ENCODE assay signal across 17 cellular contexts in genomic region chr22:45518580-45518991, GRCh38. TPM values are rescaled to one million over a fixed set of nuclear protein-coding genes. Genes with fewer than 3 reads are reported as not detected.
A peak's percentile ranks its signal among the peaks of the same experiment; 100 is the strongest.
DNase-seq lines count a peak whose midpoint lies in the region; ATAC-seq, FAIRE-seq and TF ChIP-seq lines count a peak whose summit lies in the region.
"Had no signal": no experiment of that assay in that cellular context is flagged by ENCODE, and none has a peak within 500 bp of the region (broad histone marks: within the 10 kb centered on the region; RNA-seq: fewer than 3 reads in every experiment).

No MANE protein-coding gene starts in this region.

- no peak for FAIRE-seq in H1 (lab: Jason Lieb, UNC)
- no peak for FAIRE-seq in small intestine (lab: Jason Lieb, UNC)
- FAIRE-seq: frontal cortex had no signal

- no peak overlapping the region for H3K23ac ChIP-seq in H1 (ENCODE audit: insufficient read length)
- H3K23ac ChIP-seq in neuronal stem cell (ENCODE audit: low read depth, low read length, poor library complexity) = peak overlapping the region; percentile 77

- peak overlapping the region; percentile 80; the same call in 1 of the 2 replicates for H4K8ac ChIP-seq in H1 (ENCODE audit: extremely low read depth, insufficient read depth, low read length)
- H4K8ac ChIP-seq in neuronal stem cell (ENCODE audit: low read depth, low read length) = no peak overlapping the region

- no peak for TF ChIP-seq EP300 in H1 (IDR thresholded peaks at IDR 0.05; ENCODE audit: borderline replicate concordance in 1 of 2, low read depth in 2 of 2, low read length in 2 of 2)

- H2BK12ac ChIP-seq in H1 (ENCODE audit: low read depth, low read length) = no peak overlapping the region
- no peak overlapping the region for H2BK12ac ChIP-seq in neuronal stem cell (ENCODE audit: low read length)

- TF ChIP-seq CTCF in AG10803 (conservative IDR thresholded peaks at IDR 0.05; ENCODE audit: low read length) = no peak
- TF ChIP-seq CTCF in PC-9 (conservative IDR thresholded peaks at IDR 0.05) = no peak
- TF ChIP-seq CTCF in H1 (IDR thresholded peaks at IDR 0.05; ENCODE audit: control extremely low read depth in 1 of 3, insufficient read depth in 1 of 3, low read depth in 1 of 3, low read length in 3 of 3) = no peak

- H3F3A ChIP-seq in PC-9 (ENCODE audit: insufficient read depth, low read depth) = peaks cover 52% of the 10 kb centered on the region

- H3K18ac ChIP-seq in H1 (ENCODE audit: extremely low read depth, low read length) (no peak overlapping the region), neuronal stem cell (ENCODE audit: low read length) (peak overlapping the region; percentile 94)

- no peak overlapping the region for H3K4ac ChIP-seq in H1 (replicated peaks; ENCODE audit: insufficient read length, low read depth, low read length)
- H3K4ac ChIP-seq in neuronal stem cell (ENCODE audit: low read length) = no peak overlapping the region

- BruUV-seq in PC-9 (replicated peaks; lab: Mats Ljungman, UMichigan) = no TSS peak

- no peaks in the 10 kb centered on the region for H3K36me3 Mint-ChIP-seq in T-helper 2 cell treated with Interferon-gamma antibody and Interleukin-4, amounts not matched to agents 5 μg/mL and 100 μg/mL, for 36 hours (ENCODE audit: low read depth)
- H3K36me3 Mint-ChIP-seq: activated naive CD8-positive, alpha-beta T cell had no signal

- no peak for TF ChIP-seq RAD21 in H1 (IDR thresholded peaks at IDR 0.05 in 1 of 2, conservative IDR thresholded peaks at IDR 0.05 in 1 of 2; ENCODE audit: low read depth in 2 of 2, low read length in 2 of 2)

- H3K27me3 Mint-ChIP-seq in T-helper 2 cell treated with Interferon-gamma antibody and Interleukin-4, amounts not matched to agents 5 μg/mL and 100 μg/mL, for 36 hours (ENCODE audit: low read depth) = no peaks in the 10 kb centered on the region

- no peak overlapping the region for H2BK120ac ChIP-seq in H1 (replicated peaks; ENCODE audit: low read depth, low read length)
- no peak overlapping the region for H2BK120ac ChIP-seq in neuronal stem cell (ENCODE audit: low read depth, low read length)

- H4K91ac ChIP-seq in H1 (replicated peaks; ENCODE audit: insufficient read length, low read length) (no peak overlapping the region), neuronal stem cell (ENCODE audit: low read depth, low read length, poor library complexity) (no peak overlapping the region)

- POLR2A ChIA-PET in PC-9 (lab: Charles Lee; ENCODE audit: unreplicated experiment) (interaction anchor here (0.6 kb wide), 1 partner anchor 456 kb away, joined by 4 read pairs; no protein-coding TSS in a partner anchor), H1 (lab: Charles Lee; ENCODE audit: partially characterized antibody) (interaction anchor here (1.6 kb wide), 1 partner anchor 15 kb away, joined by 7 read pairs; no protein-coding TSS in a partner anchor)

- DNase-seq in AG10803 (ENCODE audit: low read depth) = peak; percentile 78
- DNase-seq in PC-9 = peak; percentile 78 to 80
- DNase-seq in H1 (ENCODE audit: low read depth in 1 of 2, low spot score in 2 of 2) = no peak
- no peak for DNase-seq in neuronal stem cell (ENCODE audit: low spot score)
- DNase-seq in small intestine = no peak
- DNase-seq in midbrain (lab: John Stamatoyannopoulos, UW) = no peak
- DNase-seq in T-helper 2 cell treated with Interferon-gamma antibody and Interleukin-4, amounts not matched to agents 5 μg/mL and 100 μg/mL, for 36 hours (ENCODE audit: low spot score) = no peak
- DNase-seq: activated CD4-positive, alpha-beta T cell treated with anti-CD3 and anti-CD28 coated beads for 48 hours; cerebellar nuclear complex; GF-D8; MG63; NCI-H1930; NCI-H526 treated with DMSO at 0.1 percent for 48 hours had no signal

- intact Hi-C loops in PC-9 (cut with micrococcal nuclease; ENCODE audit: unreplicated experiment) = loop anchor here (5.0 kb wide), 1 partner anchor 96 kb away; no protein-coding TSS in a partner anchor

- peaks cover 72% of the 10 kb centered on the region for H3K4me1 ChIP-seq in PC-9 (replicated peaks; ENCODE audit: insufficient read depth)
- H3K4me1 ChIP-seq in H1 (replicated peaks in 1 of 4; ENCODE audit: control insufficient read depth in 3 of 4, insufficient read depth in 4 of 4, low read length in 3 of 4) = peaks cover 0 to 12% (median 2%) of the 10 kb centered on the region in 4 experiments; a peak in 6 of 7 replicates
- peaks cover 0 to 30% of the 10 kb centered on the region in 2 donors for H3K4me1 ChIP-seq in neuronal stem cell (ENCODE audit: control insufficient read depth in 2 of 2, insufficient read depth in 1 of 2, low read depth in 1 of 2, low read length in 2 of 2)
- no peaks in the 10 kb centered on the region for H3K4me1 ChIP-seq in small intestine (ENCODE audit: control insufficient read depth in 2 of 2, insufficient read depth in 1 of 2, low read depth in 1 of 2, low read length in 1 of 2)
- H3K4me1 ChIP-seq: prostate gland had no signal

- TF ChIP-seq POLR2A in H1 (IDR thresholded peaks at IDR 0.05; ENCODE audit: control extremely low read depth in 1 of 2, low read depth in 2 of 2, low read length in 2 of 2) = no peak

- peak overlapping the region; percentile 34 for H3K4me2 ChIP-seq in PC-9
- H3K4me2 ChIP-seq in H1 (ENCODE audit: insufficient read depth in 1 of 2, low read depth in 2 of 2, low read length in 2 of 2) = no peak overlapping the region
- no peak overlapping the region for H3K4me2 ChIP-seq in neuronal stem cell (ENCODE audit: insufficient read depth, low read length, poor library complexity, severe bottlenecking)

- H3K9me3 Mint-ChIP-seq in T-helper 2 cell treated with Interferon-gamma antibody and Interleukin-4, amounts not matched to agents 5 μg/mL and 100 μg/mL, for 36 hours = no peaks in the 10 kb centered on the region

- no peak for ATAC-seq in GM19455 (IDR thresholded peaks at IDR 0.05; ENCODE audit: unreplicated experiment)

- H3K36me3 ChIP-seq in PC-9 (ENCODE audit: low read depth) = peaks cover 11% of the 10 kb centered on the region
- peaks cover 11 to 33% (median 18%) of the 10 kb centered on the region in 4 experiments; a peak in 6 of 8 replicates for H3K36me3 ChIP-seq in H1 (ENCODE audit: control insufficient read depth in 2 of 4, insufficient read depth in 4 of 4, low read length in 3 of 4)
- H3K36me3 ChIP-seq in neuronal stem cell (replicated peaks in 1 of 2; ENCODE audit: control insufficient read depth in 2 of 2, insufficient read depth in 2 of 2, low read length in 2 of 2) = peaks cover 10 to 59% of the 10 kb centered on the region in 2 donors
- no peaks in the 10 kb centered on the region for H3K36me3 ChIP-seq in small intestine (ENCODE audit: control insufficient read depth in 2 of 2, insufficient read depth in 2 of 2, low read length in 2 of 2)
- H3K36me3 ChIP-seq: prostate gland had no signal

- no peak overlapping the region for H3K4me3 ChIP-seq in AG10803 (ENCODE audit: low read length)
- H3K4me3 ChIP-seq in PC-9 = no peak overlapping the region
- no peak overlapping the region for H3K4me3 ChIP-seq in H1 (ENCODE audit: extremely low read depth in 1 of 4, insufficient read depth in 2 of 4, low read depth in 3 of 4, low read length in 4 of 4)
- H3K4me3 ChIP-seq in neuronal stem cell (ENCODE audit: low read length in 2 of 2) = no peak overlapping the region
- H3K4me3 ChIP-seq in small intestine (ENCODE audit: low read depth in 1 of 2, low read length in 2 of 2) = no peak overlapping the region
- H3K4me3 ChIP-seq: MG63, prostate gland had no signal

- H2BK5ac ChIP-seq in H1 (ENCODE audit: low read depth, low read length) (peak overlapping the region; percentile 49; the same call in 1 of the 2 replicates), neuronal stem cell (ENCODE audit: low read length) (peak overlapping the region; percentile 16)

- H3K14ac ChIP-seq in H1 (ENCODE audit: insufficient read length) (no peak overlapping the region), neuronal stem cell (ENCODE audit: low read length) (peak overlapping the region; percentile 39)

- no peak overlapping the region for H2AFZ ChIP-seq in PC-9
- H2AFZ ChIP-seq in H1 (ENCODE audit: low read length) = no peak overlapping the region
- H2AFZ ChIP-seq in neuronal stem cell (ENCODE audit: low read length) = no peak overlapping the region

- no peaks in the 10 kb centered on the region for H3K9me3 ChIP-seq in PC-9 (ENCODE audit: insufficient read depth, low read depth)
- no peaks in the 10 kb centered on the region for H3K9me3 ChIP-seq in H1 (ENCODE audit: insufficient read depth in 2 of 2, low read depth in 1 of 2, low read length in 1 of 2)
- H3K9me3 ChIP-seq in neuronal stem cell (replicated peaks in 1 of 2; ENCODE audit: control insufficient read depth in 2 of 2, insufficient read depth in 1 of 2, low read depth in 1 of 2, low read length in 2 of 2) = no peaks in the 10 kb centered on the region
- H3K9me3 ChIP-seq in small intestine (ENCODE audit: control insufficient read depth, low read depth) = no peaks in the 10 kb centered on the region
- H3K9me3 ChIP-seq: MG63, prostate gland had no signal

- no peak overlapping the region for H2BK15ac ChIP-seq in H1 (ENCODE audit: low read length)
- peak overlapping the region; percentile 27 for H2BK15ac ChIP-seq in neuronal stem cell (ENCODE audit: low read length)

- H3K79me2 ChIP-seq in PC-9 (ENCODE audit: low read depth) (peaks cover 71% of the 10 kb centered on the region), H1 (ENCODE audit: control insufficient read depth in 1 of 2, insufficient read depth in 2 of 2, low read length in 2 of 2) (peaks cover 0 to 38% of the 10 kb centered on the region in 2 experiments; a peak in 3 of 4 replicates)

- peak overlapping the region; percentile 77; the same call in 1 of the 2 replicates for H3K27ac ChIP-seq in PC-9
- no peak overlapping the region for H3K27ac ChIP-seq in H1 (ENCODE audit: low read depth, low read length)
- H3K27ac ChIP-seq in neuronal stem cell (replicated peaks; ENCODE audit: low read length) = no peak overlapping the region
- no peak overlapping the region for H3K27ac ChIP-seq in small intestine (ENCODE audit: low read depth in 1 of 2, low read length in 1 of 2)

- 90% methylated on average over 15 of the region's 17 CpGs; no CpG with 5 or more reads in 1 of the 2 experiments for WGBS in H1 (ENCODE audit: extremely low coverage in 1 of 2, insufficient coverage in 1 of 2, insufficient read length in 1 of 2, insufficient replicate concordance in 2 of 2, low coverage in 1 of 2, low lambda C conversion rate in 2 of 2, missing lambda C conversion rate in 1 of 2), 2 experiments
- WGBS in neuronal stem cell (ENCODE audit: extremely low coverage in 2 of 2, insufficient read length in 2 of 2, insufficient replicate concordance in 1 of 2), 2 donors = no CpG with 5 or more reads among the region's 17 CpGs
- WGBS in small intestine, 3 donors = 84 to 93% (median 85%) methylated on average over 17 of the region's 17 CpGs

- H3K56ac ChIP-seq in H1 (replicated peaks; ENCODE audit: insufficient read length, low read depth, low read length) = no peak overlapping the region

- no peak overlapping the region for H2BK20ac ChIP-seq in H1 (ENCODE audit: low read length)

- H4K20me1 ChIP-seq in PC-9 (ENCODE audit: insufficient read depth) = no peaks in the 10 kb centered on the region
- H4K20me1 ChIP-seq in H1 (replicated peaks in 1 of 2; ENCODE audit: control insufficient read depth in 1 of 2, insufficient read depth in 2 of 2, low read length in 2 of 2) = peaks cover 6 to 38% of the 10 kb centered on the region in 2 experiments

- H2AK5ac ChIP-seq in H1 (ENCODE audit: low read depth, low read length) (no peak overlapping the region), neuronal stem cell (ENCODE audit: low read depth, low read length) (peak overlapping the region; percentile 95)

- H4K5ac ChIP-seq in H1 (ENCODE audit: insufficient read length, low read depth, low read length) = no peak overlapping the region

- H3K23me2 ChIP-seq in H1 (ENCODE audit: low read depth, low read length) = no peaks in the 10 kb centered on the region

- H3K4me3 Mint-ChIP-seq in T-helper 2 cell treated with Interferon-gamma antibody and Interleukin-4, amounts not matched to agents 5 μg/mL and 100 μg/mL, for 36 hours = no peak overlapping the region
- H3K4me3 Mint-ChIP-seq: activated naive CD8-positive, alpha-beta T cell had no signal

- H3K27me3 ChIP-seq in PC-9 (ENCODE audit: insufficient read depth, low read depth) = no peaks in the 10 kb centered on the region
- H3K27me3 ChIP-seq in H1 (replicated peaks in 1 of 4; ENCODE audit: control insufficient read depth in 3 of 4, extremely low read depth in 1 of 4, insufficient read depth in 3 of 4, low read length in 3 of 4) = no peaks in the 10 kb centered on the region
- H3K27me3 ChIP-seq in neuronal stem cell (ENCODE audit: control insufficient read depth in 3 of 3, insufficient read depth in 3 of 3, low read depth in 1 of 3, low read length in 3 of 3) = no peaks in the 10 kb centered on the region
- H3K27me3 ChIP-seq in small intestine (ENCODE audit: control insufficient read depth in 2 of 2, insufficient read depth in 2 of 2, low read length in 2 of 2) = no peaks in the 10 kb centered on the region
- H3K27me3 ChIP-seq: MG63 had no signal

- H3K27ac Mint-ChIP-seq in T-helper 2 cell treated with Interferon-gamma antibody and Interleukin-4, amounts not matched to agents 5 μg/mL and 100 μg/mL, for 36 hours = no peak overlapping the region
- H3K27ac Mint-ChIP-seq: activated naive CD8-positive, alpha-beta T cell had no signal

- CTCF ChIA-PET in PC-9 (lab: Charles Lee) (interaction anchor here (0.9 kb wide), 1 partner anchor 271 kb away, joined by 3 read pairs; no protein-coding TSS in a partner anchor), H1 (lab: Charles Lee; ENCODE audit: partially characterized antibody) (interaction anchor here (0.6 to 1.4 kb wide), 3 partner anchors 33 to 346 kb away, joined by 3 read pairs; no protein-coding TSS in a partner anchor)

- H3K4me1 Mint-ChIP-seq in T-helper 2 cell treated with Interferon-gamma antibody and Interleukin-4, amounts not matched to agents 5 μg/mL and 100 μg/mL, for 36 hours (ENCODE audit: low read depth) = no peaks in the 10 kb centered on the region

- no peaks in the 10 kb centered on the region for H3K9me2 ChIP-seq in PC-9 (ENCODE audit: insufficient read depth)

- no peak overlapping the region for H3K9ac ChIP-seq in H1 (replicated peaks in 1 of 4; ENCODE audit: extremely low read depth in 1 of 4, low read depth in 3 of 4, low read length in 3 of 4)
- peak overlapping the region; percentile 86 for H3K9ac ChIP-seq in neuronal stem cell (ENCODE audit: low read depth, low read length, poor library complexity)

- H3K79me1 ChIP-seq in H1 (ENCODE audit: low read depth, low read length) (peaks cover 28% of the 10 kb centered on the region), neuronal stem cell (ENCODE audit: low read depth, low read length) (peaks cover 21% of the 10 kb centered on the region)

RNA-seq across cellular contexts. Expression of gene FBLN1, which starts 15.9 kb away (rescaled TPM):
- total RNA-seq in PC-9 (2021) = 158 and 167 TPM in 2 replicates
- 168 and 184 TPM in 2 replicates for total RNA-seq in H1 (2021; fragmentation: NEBNext Ultra II Directional; extraction: Animal tissue kit (Norgen Biotek cat#: 25700))
- polyA plus RNA-seq in H1 (2011; rRNA removed) (159 and 233 TPM in 2 replicates), small intestine (100 to 1,000 TPM in 1 of 3 donors, 1 to 10 TPM in 1, under 1 TPM in 1; 0.89 to 144 (median 7.8) TPM)
- 123 TPM for polyA plus RNA-seq in H1 (2011; cell fraction: cytosol; rRNA removed)
- polyA plus RNA-seq in H1 (2011; cell fraction: nucleus; rRNA removed) = 198 TPM
- polyA plus RNA-seq in H1 (2012, experiment 1 of 2) = 88.4 to 175 TPM (median 162 TPM) in 4 replicates
- polyA plus RNA-seq in H1 (2012, experiment 2 of 2) = 163 TPM
- 274 TPM for polyA plus RNA-seq in H1 (2013, experiment 1 of 2)
- polyA plus RNA-seq in H1 (2013, experiment 2 of 2) = 273 TPM
- polyA minus RNA-seq in H1 (2011; rRNA and poly(A)+ RNA removed) = 96.7 and 97.8 TPM in 2 replicates
- 152 TPM for polyA minus RNA-seq in H1 (2011; cell fraction: cytosol; rRNA and poly(A)+ RNA removed)
- 80.3 TPM for polyA minus RNA-seq in H1 (2011; cell fraction: nucleus; rRNA and poly(A)+ RNA removed)
- 160 TPM for polyA plus RNA-seq in neuronal stem cell (2013, experiment 1 of 2)
- polyA plus RNA-seq in neuronal stem cell (2013, experiment 2 of 2) = 157 TPM

Comparison
In these comparisons a context has a peak if more than half of its experiments do, and no peak if none do; other contexts are left out.
1. DNase-seq: peak in AG10803 (single experiment) and PC-9 (2 of 2); none in H1 (0 of 2), neuronal stem cell (single experiment), small intestine (single experiment), midbrain (single experiment) and T-helper 2 cell treated with Interferon-gamma antibody and Interleukin-4, amounts not matched to agents 5 μg/mL and 100 μg/mL, for 36 hours (single experiment).